ENCODE assay signal across 31 cellular contexts in genomic region chr3:135134293-135134692, GRCh38.
"Had no signal": no experiment of that assay in that cellular context is flagged by ENCODE, and none has a peak within 500 bp of the region (broad histone marks: within the 10 kb centered on the region; RNA-seq: fewer than 3 reads in every experiment).

No MANE protein-coding gene starts in this region.

- H3K4me1 Mint-ChIP-seq: activated CD4-positive, alpha-beta memory T cell treated with anti-CD3 and anti-CD28 coated beads, Interleukin-2, amount 10 ng/mL, durations not matched to agents 7 days and 5 days; activated CD4-positive, alpha-beta T cell treated with anti-CD3 and anti-CD28 coated beads for 36 hours; activated naive CD4-positive, alpha-beta T cell treated with anti-CD3 and anti-CD28 coated beads, Interleukin-2, amount 10 ng/mL, durations not matched to agents 7 days and 5 days; activated naive CD8-positive, alpha-beta T cell treated with anti-CD3 and anti-CD28 coated beads, Interleukin-2, amount 10 ng/mL, durations not matched to agents 7 days and 5 days; T-helper 17 cell had no signal

- H3K79me2 ChIP-seq: hepatocyte had no signal

- H3K9me3 Mint-ChIP-seq: activated CD4-positive, alpha-beta memory T cell treated with anti-CD3 and anti-CD28 coated beads, Interleukin-2, amount 10 ng/mL, durations not matched to agents 7 days and 5 days; activated CD4-positive, alpha-beta T cell treated with anti-CD3 and anti-CD28 coated beads, Interleukin-2, amount 10 ng/mL, durations not matched to agents 24 days and 14 days; activated naive CD4-positive, alpha-beta T cell treated with anti-CD3 and anti-CD28 coated beads, Interleukin-2, amount 10 ng/mL, durations not matched to agents 7 days and 5 days; activated naive CD8-positive, alpha-beta T cell treated with anti-CD3 and anti-CD28 coated beads, Interleukin-2, amount 10 ng/mL, durations not matched to agents 7 days and 5 days; activated T-cell treated with anti-CD3 and anti-CD28 coated beads, Interleukin-2, amount 50 U/mL, for 24 hours; activated T-cell treated with anti-CD3 and anti-CD28 coated beads, Interleukin-2, amount 50 U/mL, for 72 hours; T-helper 2 cell treated with Interferon-gamma antibody and Interleukin-4, amounts not matched to agents 5 μg/mL and 100 μg/mL, for 36 hours had no signal

- H3K36me3 Mint-ChIP-seq: activated naive CD4-positive, alpha-beta T cell treated with anti-CD3 and anti-CD28 coated beads, Interleukin-2, amount 10 ng/mL, durations not matched to agents 7 days and 5 days; activated naive CD4-positive, alpha-beta T cell treated with anti-CD3 and anti-CD28 coated beads, Interleukin-2, amount 50 U/mL, for 72 hours; activated naive CD8-positive, alpha-beta T cell treated with anti-CD3 and anti-CD28 coated beads, Interleukin-2, amount 10 ng/mL, durations not matched to agents 7 days and 5 days had no signal

- H3K4me3 Mint-ChIP-seq: activated CD4-positive, alpha-beta memory T cell treated with anti-CD3 and anti-CD28 coated beads, Interleukin-2, amount 10 ng/mL, durations not matched to agents 7 days and 5 days; activated CD4-positive, alpha-beta T cell treated with anti-CD3 and anti-CD28 coated beads for 36 hours; activated CD4-positive, alpha-beta T cell treated with anti-CD3 and anti-CD28 coated beads, Interleukin-2, amount 10 ng/mL, durations not matched to agents 24 days and 14 days; activated naive CD4-positive, alpha-beta T cell treated with anti-CD3 and anti-CD28 coated beads, Interleukin-2, amount 10 ng/mL, durations not matched to agents 7 days and 5 days; activated naive CD8-positive, alpha-beta T cell treated with anti-CD3 and anti-CD28 coated beads, Interleukin-2, amount 10 ng/mL, durations not matched to agents 7 days and 5 days; activated T-cell treated with anti-CD3 and anti-CD28 coated beads, Interleukin-2, amount 50 U/mL, for 24 hours; activated T-cell treated with anti-CD3 and anti-CD28 coated beads, Interleukin-2, amount 50 U/mL, for 72 hours; effector memory CD8-positive, alpha-beta T cell; T-helper 17 cell; T-helper 2 cell treated with Interferon-gamma antibody and Interleukin-4, amounts not matched to agents 5 μg/mL and 100 μg/mL, for 36 hours had no signal

- H2AFZ ChIP-seq: hepatocyte had no signal

- DNase-seq: activated CD4-positive, alpha-beta memory T cell treated with anti-CD3 and anti-CD28 coated beads, Interleukin-2, amount 10 ng/mL, durations not matched to agents 7 days and 5 days; activated CD4-positive, alpha-beta T cell treated with anti-CD3 and anti-CD28 coated beads for 36 hours; activated CD4-positive, alpha-beta T cell treated with anti-CD3 and anti-CD28 coated beads, Interleukin-2, amount 10 ng/mL, durations not matched to agents 24 days and 14 days; activated CD4-positive, alpha-beta T cell treated with anti-CD3 and anti-CD28 coated beads, Interleukin-2, amount 50 U/mL, for 4 hours; activated CD4-positive, CD25-positive, alpha-beta regulatory T cell; activated CD4-positive, CD25-positive, alpha-beta regulatory T cell treated with anti-CD3 and anti-CD28 coated beads, Interleukin-2, amount 50 U/mL, for 72 hours; activated CD8-positive, alpha-beta memory T cell treated with anti-CD3 and anti-CD28 coated beads, Interleukin-2, amount 50 U/mL, for 48 hours; activated gamma-delta T cell; activated naive CD4-positive, alpha-beta T cell; activated naive CD4-positive, alpha-beta T cell treated with anti-CD3 and anti-CD28 coated beads, Interleukin-2, amount 10 ng/mL, durations not matched to agents 7 days and 5 days; activated naive CD8-positive, alpha-beta T cell treated with anti-CD3 and anti-CD28 coated beads, Interleukin-2, amount 10 ng/mL, durations not matched to agents 7 days and 5 days; activated T-cell treated with anti-CD3 and anti-CD28 coated beads for 4 hours; activated T-cell treated with anti-CD3 and anti-CD28 coated beads, Interleukin-2, amount 50 U/mL, for 24 hours; activated T-cell treated with anti-CD3 and anti-CD28 coated beads, Interleukin-2, amount 50 U/mL, for 72 hours; brain microvascular endothelial cell; caudate nucleus; cortex of kidney; dermis blood vessel endothelial cell; effector CD4-positive, alpha-beta T cell; effector memory CD8-positive, alpha-beta T cell; erythroblast; foreskin keratinocyte; gastrocnemius medialis; heart right ventricle; T-helper 17 cell; T1000 had no signal

- H3K4me3 ChIP-seq: ascending aorta, esophagus muscularis mucosa, gastrocnemius medialis, heart right ventricle, hepatocyte had no signal

- H3K27ac ChIP-seq: ascending aorta, brain microvascular endothelial cell, esophagus muscularis mucosa, foreskin keratinocyte, gastrocnemius medialis, heart right ventricle, hepatocyte had no signal

- H3K4me2 ChIP-seq: hepatocyte had no signal

- H3K27me3 Mint-ChIP-seq: activated CD4-positive, alpha-beta memory T cell treated with anti-CD3 and anti-CD28 coated beads, Interleukin-2, amount 10 ng/mL, durations not matched to agents 7 days and 5 days; activated CD4-positive, alpha-beta T cell treated with anti-CD3 and anti-CD28 coated beads for 36 hours; activated CD4-positive, alpha-beta T cell treated with anti-CD3 and anti-CD28 coated beads, Interleukin-2, amount 10 ng/mL, durations not matched to agents 24 days and 14 days; activated naive CD4-positive, alpha-beta T cell treated with anti-CD3 and anti-CD28 coated beads, Interleukin-2, amount 10 ng/mL, durations not matched to agents 7 days and 5 days; activated naive CD8-positive, alpha-beta T cell treated with anti-CD3 and anti-CD28 coated beads, Interleukin-2, amount 10 ng/mL, durations not matched to agents 7 days and 5 days; activated T-cell treated with anti-CD3 and anti-CD28 coated beads, Interleukin-2, amount 50 U/mL, for 24 hours; effector memory CD8-positive, alpha-beta T cell; T-helper 17 cell had no signal

- H3K27ac Mint-ChIP-seq: activated CD4-positive, alpha-beta memory T cell treated with anti-CD3 and anti-CD28 coated beads, Interleukin-2, amount 10 ng/mL, durations not matched to agents 7 days and 5 days; activated CD4-positive, alpha-beta T cell treated with anti-CD3 and anti-CD28 coated beads for 36 hours; activated CD4-positive, alpha-beta T cell treated with anti-CD3 and anti-CD28 coated beads, Interleukin-2, amount 10 ng/mL, durations not matched to agents 24 days and 14 days; activated naive CD4-positive, alpha-beta T cell treated with anti-CD3 and anti-CD28 coated beads, Interleukin-2, amount 10 ng/mL, durations not matched to agents 7 days and 5 days; activated naive CD4-positive, alpha-beta T cell treated with anti-CD3 and anti-CD28 coated beads, Interleukin-2, amount 50 U/mL, for 72 hours; activated naive CD8-positive, alpha-beta T cell treated with anti-CD3 and anti-CD28 coated beads, Interleukin-2, amount 10 ng/mL, durations not matched to agents 7 days and 5 days; activated T-cell treated with anti-CD3 and anti-CD28 coated beads, Interleukin-2, amount 50 U/mL, for 24 hours; activated T-cell treated with anti-CD3 and anti-CD28 coated beads, Interleukin-2, amount 50 U/mL, for 72 hours; effector memory CD8-positive, alpha-beta T cell; T-helper 17 cell; T-helper 2 cell treated with Interferon-gamma antibody and Interleukin-4, amounts not matched to agents 5 μg/mL and 100 μg/mL, for 36 hours had no signal

- H3K27me3 ChIP-seq: ascending aorta, brain microvascular endothelial cell, esophagus muscularis mucosa, foreskin keratinocyte, gastrocnemius medialis, heart right ventricle, hepatocyte had no signal

- H3K9me3 ChIP-seq: ascending aorta, esophagus muscularis mucosa, gastrocnemius medialis, heart right ventricle had no signal

- ATAC-seq: activated CD4-positive, alpha-beta T cell treated with anti-CD3 and anti-CD28 coated beads for 36 hours; activated naive CD4-positive, alpha-beta T cell treated with anti-CD3 and anti-CD28 coated beads, Interleukin-2, amount 50 U/mL, for 72 hours; activated T-cell treated with anti-CD3 and anti-CD28 coated beads, Interleukin-2, amount 50 U/mL, for 72 hours; effector memory CD8-positive, alpha-beta T cell; foreskin keratinocyte; gastrocnemius medialis; heart right ventricle; T-helper 17 cell had no signal

- H3K4me1 ChIP-seq: ascending aorta, esophagus muscularis mucosa, foreskin keratinocyte, heart right ventricle had no signal

- H3K36me3 ChIP-seq: ascending aorta, brain microvascular endothelial cell, gastrocnemius medialis, heart right ventricle had no signal
